ENCODE assay signal across 1 cellular context in the genomic region with DNA sequence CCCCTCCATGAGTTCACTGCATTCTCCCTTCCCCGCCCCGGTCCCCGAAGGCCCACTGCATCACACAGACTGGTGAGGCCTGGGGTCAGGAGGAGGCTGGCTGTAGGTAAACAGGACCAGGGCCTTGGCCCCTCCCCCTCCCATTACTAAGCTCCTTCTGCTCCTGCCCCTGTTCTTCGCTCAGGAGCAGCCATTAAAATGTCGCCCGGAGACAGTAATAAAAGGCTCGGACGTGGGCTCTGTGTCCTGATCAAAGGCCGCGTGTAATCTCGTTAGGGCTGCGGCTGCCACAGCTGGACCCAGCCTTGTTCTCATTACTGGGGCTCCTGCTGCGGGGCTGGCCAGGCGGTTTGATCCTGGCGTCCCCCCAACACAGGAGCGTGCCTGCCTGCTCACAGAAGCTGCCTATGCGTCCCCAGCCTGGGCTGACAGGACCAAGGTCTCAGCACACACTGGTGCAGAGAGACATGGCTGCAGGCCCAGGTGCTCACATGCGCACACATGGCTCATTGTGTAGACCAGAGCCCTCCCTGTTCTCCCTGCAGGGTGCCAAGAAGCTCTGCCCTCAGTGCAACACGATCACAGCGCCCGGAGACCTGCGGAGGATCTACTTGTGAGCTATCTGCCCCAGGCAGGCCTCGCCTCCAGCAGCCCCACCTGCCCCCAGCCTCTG.
TF ChIP-seq lines count a peak whose summit lies in the region.

No MANE protein-coding gene starts in this region.

TF ChIP-seq in H1, 55 proteins besides CTCF, POLR2A, EP300 and RAD21 (continued from another document):
- TF ChIP-seq, protein P1, sequence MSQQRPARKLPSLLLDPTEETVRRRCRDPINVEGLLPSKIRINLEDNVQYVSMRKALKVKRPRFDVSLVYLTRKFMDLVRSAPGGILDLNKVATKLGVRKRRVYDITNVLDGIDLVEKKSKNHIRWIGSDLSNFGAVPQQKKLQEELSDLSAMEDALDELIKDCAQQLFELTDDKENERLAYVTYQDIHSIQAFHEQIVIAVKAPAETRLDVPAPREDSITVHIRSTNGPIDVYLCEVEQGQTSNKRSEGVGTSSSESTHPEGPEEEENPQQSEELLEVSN (IDR thresholded peaks at IDR 0.05) = no peak
- no peak for TF ChIP-seq GTF2F1 (IDR thresholded peaks at IDR 0.05; ENCODE audit: borderline replicate concordance, low read depth, low read length)
- no peak for TF ChIP-seq SAP30 (IDR thresholded peaks at IDR 0.05; ENCODE audit: insufficient read depth, insufficient replicate concordance, low read length)
- TF ChIP-seq BACH1 (IDR thresholded peaks at IDR 0.05; ENCODE audit: low read length) = no peak
- TF ChIP-seq FOSL1 (IDR thresholded peaks at IDR 0.05; ENCODE audit: insufficient read depth, low read depth, low read length) = no peak
- TF ChIP-seq CHD2 (IDR thresholded peaks at IDR 0.05; ENCODE audit: low read length) = no peak
- 0 out of 2 replicates have a peak, but pooled peaks have one; percentile 62 for TF ChIP-seq YY1 (IDR thresholded peaks at IDR 0.05; ENCODE audit: low read depth, low read length)
- no peak for TF ChIP-seq KDM5A (IDR thresholded peaks at IDR 0.05; ENCODE audit: low read length)
- TF ChIP-seq, protein P2, sequence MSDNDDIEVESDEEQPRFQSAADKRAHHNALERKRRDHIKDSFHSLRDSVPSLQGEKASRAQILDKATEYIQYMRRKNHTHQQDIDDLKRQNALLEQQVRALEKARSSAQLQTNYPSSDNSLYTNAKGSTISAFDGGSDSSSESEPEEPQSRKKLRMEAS (IDR thresholded peaks at IDR 0.05) = peak; percentile 51; the same call in 1 of the 2 replicates
- TF ChIP-seq RFX5 (IDR thresholded peaks at IDR 0.05; ENCODE audit: borderline replicate concordance, low read depth, low read length) = no peak
